ENCODE assay signal across 8 cellular contexts in the genomic region with DNA sequence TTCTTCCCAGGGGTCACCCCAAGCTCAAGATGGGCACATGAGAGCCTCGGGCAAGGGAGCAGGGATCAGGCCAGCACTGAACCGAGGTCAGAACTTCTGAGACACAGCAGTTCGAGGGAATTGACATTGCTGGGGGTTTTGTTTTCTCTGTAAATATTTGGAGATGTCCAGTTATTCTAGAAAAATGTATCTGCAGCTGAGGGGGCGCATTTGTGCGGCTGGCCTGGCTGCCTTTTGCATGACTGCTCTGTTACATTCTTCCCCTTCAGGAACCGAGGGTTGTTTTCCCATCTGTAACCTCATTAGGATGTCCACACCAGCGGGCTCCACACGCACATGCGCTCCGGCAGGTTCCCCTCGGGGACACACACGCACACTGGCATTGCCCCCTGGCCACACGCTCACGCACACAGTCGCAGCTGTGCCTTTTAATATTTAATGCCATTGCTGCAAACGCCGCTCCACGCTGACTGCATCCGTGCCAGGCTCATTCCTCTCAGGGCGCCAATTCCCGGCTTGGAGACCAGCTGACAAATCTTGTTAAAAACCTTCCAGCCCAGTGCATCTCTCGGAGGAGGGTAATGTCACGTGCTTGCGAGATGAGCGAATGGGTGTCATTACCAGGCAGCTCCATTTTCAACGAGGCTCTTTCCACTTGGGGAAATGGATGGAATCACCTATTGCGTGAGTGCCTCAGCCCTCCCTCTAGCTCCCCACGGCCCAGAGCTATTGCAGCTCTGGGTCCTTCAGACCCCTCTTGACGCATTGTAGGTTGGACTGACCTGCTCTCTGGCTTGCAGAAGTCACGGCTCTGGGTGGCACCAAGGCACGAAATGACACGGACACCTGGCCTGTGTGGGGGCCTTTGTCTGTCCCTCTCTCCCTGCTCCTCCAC. TPM values are rescaled to one million over a fixed set of nuclear protein-coding genes. Genes with fewer than 3 reads are reported as not detected.
DNase-seq lines count a peak whose midpoint lies in the region; ATAC-seq and TF ChIP-seq lines count a peak whose summit lies in the region.

No MANE protein-coding gene starts in this region.

- H3K4me1 ChIP-seq in BLaER1 (peaks cover 100% of the 10 kb centered on the region), lung (ENCODE audit: control insufficient read depth in 2 of 2, insufficient read depth in 2 of 2, low read length in 2 of 2) (peaks cover 0 to 56% of the 10 kb centered on the region in 2 donors), tibial nerve (peaks cover 7 to 93% (median 63%) of the 10 kb centered on the region in 4 donors)

- peak in 1 of 2 donors; percentile 72 for TF ChIP-seq EP300 in tibial nerve (IDR thresholded peaks at IDR 0.05)

- H3K9me3 Mint-ChIP-seq in progenitor cell of endocrine pancreas (ENCODE audit: low read depth), result no peaks in the 10 kb centered on the region

- peak overlapping the region; percentile 98 for H3K4me2 ChIP-seq in BLaER1

- H3K4me3 Mint-ChIP-seq in progenitor cell of endocrine pancreas (ENCODE audit: low read depth), result no peak overlapping the region

- peak overlapping the region; percentile 84; the same call in 1 of the 2 replicates for H3K9ac ChIP-seq in BLaER1

- TF ChIP-seq POLR2A in tibial nerve (IDR thresholded peaks at IDR 0.05), result no peak

- H3K27ac ChIP-seq in BLaER1, result peak overlapping the region; percentile 96
- H3K27ac ChIP-seq in lung (ENCODE audit: low read depth in 1 of 2, low read length in 1 of 2), result peak overlapping the region; percentile 38 to 87
- peak overlapping the region; percentile 70 to 94 (median 84) for H3K27ac ChIP-seq in tibial nerve

- H3K4me3 ChIP-seq in BLaER1 (no peak overlapping the region), lung (no peak overlapping the region), tibial nerve (no peak overlapping the region)

- no peak overlapping the region for H3K27ac Mint-ChIP-seq in progenitor cell of endocrine pancreas

- peaks cover 27% of the 10 kb centered on the region for H3K27me3 Mint-ChIP-seq in progenitor cell of endocrine pancreas

- TF ChIP-seq CTCF in lung (IDR thresholded peaks at IDR 0.05; ENCODE audit: control extremely low read depth, extremely low read depth) (no peak), tibial nerve (IDR thresholded peaks at IDR 0.05) (no peak), progenitor cell of endocrine pancreas (IDR thresholded peaks at IDR 0.05; ENCODE audit: unreplicated experiment) (no peak)

- no peaks in the 10 kb centered on the region for H3K27me3 ChIP-seq in BLaER1
- H3K27me3 ChIP-seq in lung (ENCODE audit: control insufficient read depth, insufficient read depth), result no peaks in the 10 kb centered on the region
- no peaks in the 10 kb centered on the region for H3K27me3 ChIP-seq in tibial nerve

- 76 to 81% methylated on average over 32 of the region's 32 CpGs for WGBS in lung, 2 donors
- 49 to 56% methylated on average over 29 to 32 of the region's 32 CpGs for WGBS in tibial nerve, 2 donors

- ATAC-seq in lung (ENCODE audit: insufficient read depth, low FRiP score) (no peak), GM21526 (IDR thresholded peaks at IDR 0.05; ENCODE audit: low FRiP score, unreplicated experiment) (no peak), HG02852 (IDR thresholded peaks at IDR 0.05; ENCODE audit: unreplicated experiment) (no peak)

- H3K36me3 ChIP-seq in BLaER1 (peaks cover 5% of the 10 kb centered on the region; the same call in 1 of the 2 replicates), lung (ENCODE audit: control insufficient read depth in 2 of 2, insufficient read depth in 2 of 2, low read length in 2 of 2) (no peaks in the 10 kb centered on the region), tibial nerve (no peaks in the 10 kb centered on the region)

- no peaks in the 10 kb centered on the region for H3K36me3 Mint-ChIP-seq in progenitor cell of endocrine pancreas (ENCODE audit: insufficient read depth)

- H3K9me3 ChIP-seq in BLaER1 (no peaks in the 10 kb centered on the region), lung (ENCODE audit: control insufficient read depth in 2 of 2, insufficient read depth in 1 of 2, low read length in 1 of 2) (no peaks in the 10 kb centered on the region), tibial nerve (no peaks in the 10 kb centered on the region)

- DNase-seq in NCI-H187 (lab: John Stamatoyannopoulos, UW) (peak; percentile 51 to 69), brain pericyte (ENCODE audit: low read depth, low spot score) (peak; percentile 99), lung (ENCODE audit: low spot score) (peak; percentile 30), tibial nerve (ENCODE audit: low spot score in 2 of 2) (peak in 1 of 2 donors; percentile 73), progenitor cell of endocrine pancreas (ENCODE audit: low spot score, unreplicated experiment) (no peak)

- no peaks in the 10 kb centered on the region for H4K20me1 ChIP-seq in BLaER1

- peaks cover 27% of the 10 kb centered on the region for H3K4me1 Mint-ChIP-seq in progenitor cell of endocrine pancreas (ENCODE audit: low read depth)

RNA-seq across cellular contexts. Expression of gene CCR7, which starts 13.2 kb away (rescaled TPM):
- 1 to 10 TPM; 1.8 to 4.0 TPM for total RNA-seq in lung
- 1 to 10 TPM; 2.1 to 5.9 TPM for polyA plus RNA-seq in lung
- 1 to 10 TPM in 1 of 4 donors, not detected in 3; 1.5 TPM for total RNA-seq in tibial nerve
- total RNA-seq in progenitor cell of endocrine pancreas, result not detected in 2 replicates

RNA-seq across cellular contexts. Expression of gene TNS4, which starts 50.7 kb away (rescaled TPM):
- total RNA-seq in lung, result 1 to 10 TPM in 1 of 2 donors, under 1 TPM in 1; 0.17 to 6.8 TPM
- polyA plus RNA-seq in lung, result 1 to 10 TPM; 2.0 to 2.3 TPM
- under 1 TPM in 1 of 4 donors, not detected in 3; 0.30 TPM for total RNA-seq in tibial nerve
- not detected in 2 replicates for total RNA-seq in progenitor cell of endocrine pancreas
